ENCODE assay signal across 1 cellular context in the genomic region with DNA sequence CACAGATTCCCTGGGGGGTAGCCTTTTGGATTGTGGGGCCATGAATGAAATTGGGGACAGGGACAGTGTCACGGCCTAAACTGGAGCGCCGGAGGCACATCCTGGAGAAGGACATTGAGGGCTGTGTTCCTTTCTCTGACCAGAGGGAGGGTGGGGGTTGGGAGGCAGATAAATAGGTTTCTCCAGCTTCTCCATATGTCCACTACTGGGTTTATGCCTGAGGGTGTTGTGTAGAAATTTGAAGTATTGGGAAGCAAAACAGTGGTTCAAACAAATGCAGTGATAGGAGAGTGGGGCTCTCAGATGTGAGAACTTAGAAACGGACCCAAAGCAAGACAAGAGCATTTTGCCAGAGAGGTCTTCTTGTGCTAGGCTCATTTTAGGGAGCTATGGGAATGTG.
TF ChIP-seq lines count a peak whose summit lies in the region.

No MANE protein-coding gene starts in this region.

TF ChIP-seq in HepG2, 621 proteins besides CTCF, POLR2A, EP300 and RAD21:
- TF ChIP-seq, protein P1, sequence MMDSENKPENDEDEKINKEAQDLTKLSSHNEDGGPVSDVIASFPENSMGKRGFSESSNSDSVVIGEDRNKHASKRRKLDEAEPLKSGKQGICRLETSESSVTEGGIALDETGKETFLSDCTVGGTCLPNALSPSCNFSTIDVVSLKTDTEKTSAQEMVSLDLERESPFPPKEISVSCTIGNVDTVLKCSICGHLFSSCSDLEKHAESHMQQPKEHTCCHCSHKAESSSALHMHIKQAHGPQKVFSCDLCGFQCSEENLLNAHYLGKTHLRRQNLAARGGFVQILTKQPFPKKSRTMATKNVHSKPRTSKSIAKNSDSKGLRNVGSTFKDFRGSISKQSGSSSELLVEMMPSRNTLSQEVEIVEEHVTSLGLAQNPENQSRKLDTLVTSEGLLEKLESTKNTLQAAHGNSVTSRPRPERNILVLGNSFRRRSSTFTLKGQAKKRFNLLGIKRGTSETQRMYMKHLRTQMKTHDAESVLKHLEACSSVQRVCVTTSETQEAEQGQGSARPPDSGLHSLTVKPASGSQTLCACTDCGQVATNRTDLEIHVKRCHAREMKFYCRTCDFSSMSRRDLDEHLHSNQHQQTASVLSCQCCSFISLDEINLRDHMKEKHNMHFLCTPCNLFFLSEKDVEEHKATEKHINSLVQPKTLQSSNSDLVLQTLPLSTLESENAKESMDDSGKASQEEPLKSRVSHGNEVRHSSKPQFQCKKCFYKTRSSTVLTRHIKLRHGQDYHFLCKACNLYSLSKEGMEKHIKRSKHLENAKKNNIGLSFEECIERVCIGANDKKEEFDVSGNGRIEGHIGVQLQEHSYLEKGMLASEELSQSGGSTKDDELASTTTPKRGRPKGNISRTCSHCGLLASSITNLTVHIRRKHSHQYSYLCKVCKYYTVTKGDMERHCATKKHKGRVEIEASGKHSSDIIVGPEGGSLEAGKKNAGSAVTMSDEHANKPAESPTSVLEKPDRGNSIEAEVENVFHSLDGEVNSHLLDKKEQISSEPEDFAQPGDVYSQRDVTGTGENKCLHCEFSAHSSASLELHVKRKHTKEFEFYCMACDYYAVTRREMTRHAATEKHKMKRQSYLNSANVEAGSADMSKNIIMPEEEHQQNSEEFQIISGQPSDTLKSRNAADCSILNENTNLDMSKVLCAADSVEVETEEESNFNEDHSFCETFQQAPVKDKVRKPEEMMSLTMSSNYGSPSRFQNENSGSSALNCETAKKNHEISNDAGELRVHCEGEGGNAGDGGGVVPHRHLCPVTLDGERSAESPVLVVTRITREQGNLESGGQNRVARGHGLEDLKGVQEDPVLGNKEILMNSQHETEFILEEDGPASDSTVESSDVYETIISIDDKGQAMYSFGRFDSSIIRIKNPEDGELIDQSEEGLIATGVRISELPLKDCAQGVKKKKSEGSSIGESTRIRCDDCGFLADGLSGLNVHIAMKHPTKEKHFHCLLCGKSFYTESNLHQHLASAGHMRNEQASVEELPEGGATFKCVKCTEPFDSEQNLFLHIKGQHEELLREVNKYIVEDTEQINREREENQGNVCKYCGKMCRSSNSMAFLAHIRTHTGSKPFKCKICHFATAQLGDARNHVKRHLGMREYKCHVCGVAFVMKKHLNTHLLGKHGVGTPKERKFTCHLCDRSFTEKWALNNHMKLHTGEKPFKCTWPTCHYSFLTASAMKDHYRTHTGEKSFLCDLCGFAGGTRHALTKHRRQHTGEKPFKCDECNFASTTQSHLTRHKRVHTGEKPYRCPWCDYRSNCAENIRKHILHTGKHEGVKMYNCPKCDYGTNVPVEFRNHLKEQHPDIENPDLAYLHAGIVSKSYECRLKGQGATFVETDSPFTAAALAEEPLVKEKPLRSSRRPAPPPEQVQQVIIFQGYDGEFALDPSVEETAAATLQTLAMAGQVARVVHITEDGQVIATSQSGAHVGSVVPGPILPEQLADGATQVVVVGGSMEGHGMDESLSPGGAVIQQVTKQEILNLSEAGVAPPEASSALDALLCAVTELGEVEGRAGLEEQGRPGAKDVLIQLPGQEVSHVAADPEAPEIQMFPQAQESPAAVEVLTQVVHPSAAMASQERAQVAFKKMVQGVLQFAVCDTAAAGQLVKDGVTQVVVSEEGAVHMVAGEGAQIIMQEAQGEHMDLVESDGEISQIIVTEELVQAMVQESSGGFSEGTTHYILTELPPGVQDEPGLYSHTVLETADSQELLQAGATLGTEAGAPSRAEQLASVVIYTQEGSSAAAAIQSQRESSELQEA (CRISPR knock-in tag; IDR thresholded peaks at IDR 0.05; ENCODE audit: not compliant biosample characterization): no peak
- peak; percentile 81 for TF ChIP-seq RBM22 (optimal IDR thresholded peaks at IDR 0.05; ENCODE audit: low read length)
